Comparison of ENCODE assay signal across 12 cellular contexts in genomic region chr20:15857131-15857784, GRCh38.
DNase-seq lines count a peak whose midpoint lies in the region; ATAC-seq lines count a peak whose summit lies in the region.
"Had no signal": no experiment of that assay in that cellular context is flagged by ENCODE, and none has a peak within 500 bp of the region (broad histone marks: within the 10 kb centered on the region; RNA-seq: fewer than 3 reads in every experiment).

No MANE protein-coding gene starts in this region.

- no peaks in the 10 kb centered on the region for H3K36me3 Mint-ChIP-seq in activated T-cell treated with anti-CD3 and anti-CD28 coated beads, Interleukin-2, amount 50 U/mL, for 24 hours (ENCODE audit: low read depth)
- H3K36me3 Mint-ChIP-seq: neural progenitor cell had no signal

- H3K4me2 ChIP-seq in Karpas-422 (ENCODE audit: low read depth, low read length, poor library complexity, severe bottlenecking): peak overlapping the region; percentile 60
- H3K4me2 ChIP-seq: neural progenitor cell had no signal

- intact Hi-C loops in Right ventricle myocardium superior (cut with DNase I): no loop called here

- peaks cover 68% of the 10 kb centered on the region for H3K4me1 ChIP-seq in Karpas-422 (ENCODE audit: low read length)
- H3K4me1 ChIP-seq: neural progenitor cell had no signal

- no peak overlapping the region for H2AFZ ChIP-seq in Karpas-422 (ENCODE audit: low read length)
- H2AFZ ChIP-seq: neural progenitor cell had no signal

- H3K4me1 Mint-ChIP-seq in activated T-cell treated with anti-CD3 and anti-CD28 coated beads, Interleukin-2, amount 50 U/mL, for 24 hours (ENCODE audit: low read depth): no peaks in the 10 kb centered on the region

- H3K27me3 ChIP-seq in Karpas-422 (ENCODE audit: low read length): no peaks in the 10 kb centered on the region
- H3K27me3 ChIP-seq: neural progenitor cell had no signal

- peak overlapping the region; percentile 53 for H3K9ac ChIP-seq in Karpas-422 (ENCODE audit: low read length)
- H3K9ac ChIP-seq: neural progenitor cell had no signal

- DNase-seq in DMS53 treated with DMSO at 0.1 percent for 48 hours (lab: John Stamatoyannopoulos, UW; ENCODE audit: unreplicated experiment) (peak; percentile 2), Karpas-422 (peak; percentile 90), Right ventricle myocardium superior (no peak), hippocampal formation (lab: John Stamatoyannopoulos, UW) (no peak)
- no peak for DNase-seq in activated T-cell treated with anti-CD3 and anti-CD28 coated beads, Interleukin-2, amount 50 U/mL, for 24 hours
- DNase-seq: AML-193; NCI-H1105; stimulated activated naive CD4-positive, alpha-beta T cell treated with Interleukin-2 at 50 U/mL for 16 hours had no signal

- H3K36me3 ChIP-seq in Karpas-422 (ENCODE audit: insufficient read depth, low read length): no peaks in the 10 kb centered on the region
- H3K36me3 ChIP-seq: neural progenitor cell had no signal

- H3K9me2 ChIP-seq in Karpas-422 (replicated peaks; ENCODE audit: insufficient read depth, low read length): no peaks in the 10 kb centered on the region

- H3K9me3 Mint-ChIP-seq in activated T-cell treated with anti-CD3 and anti-CD28 coated beads, Interleukin-2, amount 50 U/mL, for 24 hours: no peaks in the 10 kb centered on the region

- H4K20me1 ChIP-seq in Karpas-422 (ENCODE audit: insufficient read depth, low read depth, low read length): no peaks in the 10 kb centered on the region

- H3K27ac Mint-ChIP-seq in activated T-cell treated with anti-CD3 and anti-CD28 coated beads, Interleukin-2, amount 50 U/mL, for 24 hours: no peak overlapping the region
- H3K27ac Mint-ChIP-seq: neural progenitor cell had no signal

- H3K27ac ChIP-seq in Karpas-422 (ENCODE audit: low read length): peak overlapping the region; percentile 93
- H3K27ac ChIP-seq: neural progenitor cell had no signal

- peak overlapping the region; percentile 31 for H3K4me3 ChIP-seq in Karpas-422 (ENCODE audit: low read length)
- H3K4me3 ChIP-seq: neural progenitor cell had no signal

- ATAC-seq in GM19324 (IDR thresholded peaks at IDR 0.05; ENCODE audit: low FRiP score, unreplicated experiment) (peak; percentile 52), HG02798 (IDR thresholded peaks at IDR 0.05; ENCODE audit: poor library complexity, unreplicated experiment) (peak; percentile 70), Right ventricle myocardium superior (ENCODE audit: poor library complexity) (no peak), HG02970 (IDR thresholded peaks at IDR 0.05; ENCODE audit: low FRiP score, unreplicated experiment) (no peak)

- H3K27me3 Mint-ChIP-seq in activated T-cell treated with anti-CD3 and anti-CD28 coated beads, Interleukin-2, amount 50 U/mL, for 24 hours: no peaks in the 10 kb centered on the region

- no peaks in the 10 kb centered on the region for H3K9me3 ChIP-seq in Karpas-422 (ENCODE audit: low read length)

- no peaks in the 10 kb centered on the region for H3K79me2 ChIP-seq in Karpas-422 (ENCODE audit: low read length)

- no peak overlapping the region for H3K4me3 Mint-ChIP-seq in activated T-cell treated with anti-CD3 and anti-CD28 coated beads, Interleukin-2, amount 50 U/mL, for 24 hours
- H3K4me3 Mint-ChIP-seq: neural progenitor cell had no signal

Comparison
In these comparisons a context has a peak if more than half of its experiments do, and no peak if none do; other contexts are left out.
1. DNase-seq: peak in DMS53 treated with DMSO at 0.1 percent for 48 hours (single experiment) and Karpas-422 (single experiment); none in activated T-cell treated with anti-CD3 and anti-CD28 coated beads, Interleukin-2, amount 50 U/mL, for 24 hours (single experiment), Right ventricle myocardium superior (single experiment) and hippocampal formation (0 of 2).
2. ATAC-seq: peak in GM19324 (single experiment) and HG02798 (single experiment); none in Right ventricle myocardium superior (single experiment) and HG02970 (single experiment).